13 cellular contexts compared by ENCODE assay signal in the genomic region with DNA sequence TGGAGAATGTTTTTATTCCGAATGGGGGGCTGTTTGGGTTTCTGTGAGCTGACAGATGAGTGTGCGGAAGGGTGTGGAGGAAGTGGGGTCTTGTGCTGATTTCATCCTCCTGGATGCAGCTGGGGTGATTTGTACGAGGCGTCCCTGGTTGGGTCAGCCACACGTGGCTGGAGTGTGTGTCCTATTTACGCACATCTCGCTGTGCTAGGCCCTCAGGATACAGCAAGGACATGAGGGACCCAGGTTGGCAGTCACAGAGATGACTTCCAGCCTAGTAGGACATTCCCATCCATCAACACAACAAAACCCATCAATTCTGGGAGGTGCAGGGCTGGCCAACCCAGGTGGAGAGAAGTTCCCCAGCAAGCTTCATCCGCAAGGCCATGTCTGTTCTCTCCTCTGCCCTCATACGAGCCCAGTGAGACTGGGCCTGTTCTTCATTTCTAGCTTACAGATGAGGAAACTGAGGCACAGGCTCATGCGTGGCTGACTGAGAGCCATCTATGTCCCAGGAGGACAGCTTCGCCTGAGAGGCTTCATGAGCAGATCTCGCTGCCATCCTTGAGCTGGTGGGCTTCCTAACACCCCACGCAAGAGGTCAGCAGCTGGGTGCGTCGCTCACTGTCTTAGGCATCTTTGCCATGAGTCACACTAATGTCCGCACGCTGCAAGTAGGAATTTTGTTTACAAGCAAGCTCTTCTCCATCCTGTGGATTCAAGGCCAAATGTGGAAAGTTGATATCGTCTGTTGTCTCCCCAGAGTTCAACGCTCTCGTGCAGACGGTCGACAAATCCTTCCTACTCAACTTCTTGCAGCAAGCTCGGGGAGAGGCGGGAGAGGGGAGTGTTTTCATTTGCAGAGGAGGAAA. TPM values are rescaled to one million over a fixed set of nuclear protein-coding genes. Genes with fewer than 3 reads are reported as not detected.
DNase-seq lines count a peak whose midpoint lies in the region; ATAC-seq and TF ChIP-seq lines count a peak whose summit lies in the region.
"Had no signal": no experiment of that assay in that cellular context is flagged by ENCODE, and none has a peak within 500 bp of the region (broad histone marks: within the 10 kb centered on the region; RNA-seq: fewer than 3 reads in every experiment).

No MANE protein-coding gene starts in this region.

- WGBS in esophagus muscularis mucosa = 77% methylated on average over 23 of the region's 24 CpGs

- ATAC-seq in CD8-positive, alpha-beta T cell = no peak
- ATAC-seq: body of pancreas, natural killer cell had no signal

- no peak for TF ChIP-seq EP300 in esophagus muscularis mucosa (IDR thresholded peaks at IDR 0.05)

- H3K9me3 Mint-ChIP-seq in CD8-positive, alpha-beta T cell = no peaks in the 10 kb centered on the region
- H3K9me3 Mint-ChIP-seq: natural killer cell had no signal

- H3K27me3 ChIP-seq in duodenal mucosa (ENCODE audit: control insufficient read depth in 1 of 2, insufficient read depth in 2 of 2, low read length in 2 of 2) (no peaks in the 10 kb centered on the region), esophagus muscularis mucosa (no peaks in the 10 kb centered on the region)
- no peaks in the 10 kb centered on the region for H3K27me3 ChIP-seq in CD8-positive, alpha-beta T cell (ENCODE audit: insufficient read depth, low read length)
- H3K27me3 ChIP-seq: body of pancreas had no signal

- no peak for TF ChIP-seq CTCF in esophagus muscularis mucosa (IDR thresholded peaks at IDR 0.05)
- TF ChIP-seq CTCF in CD8-positive, alpha-beta T cell (IDR thresholded peaks at IDR 0.05) = no peak

- H3K4me3 Mint-ChIP-seq in CD8-positive, alpha-beta T cell = no peak overlapping the region
- H3K4me3 Mint-ChIP-seq: natural killer cell had no signal

- CTCF ChIA-PET in CD8-positive, alpha-beta T cell (lab: Charles Lee) = interaction anchor here (1.0 to 1.4 kb wide), 2 partner anchors 15 to 102 kb away, joined by 3 to 4 read pairs; no protein-coding TSS in a partner anchor

- H3K36me3 ChIP-seq in duodenal mucosa (ENCODE audit: control insufficient read depth in 1 of 2, insufficient read depth in 2 of 2, low read length in 2 of 2) (peaks cover 25 to 41% of the 10 kb centered on the region in 2 donors), esophagus muscularis mucosa (peaks cover 0 to 11% (median 2%) of the 10 kb centered on the region in 4 donors)
- H3K36me3 ChIP-seq in CD8-positive, alpha-beta T cell (ENCODE audit: insufficient read depth, low read length) = no peaks in the 10 kb centered on the region
- H3K36me3 ChIP-seq: sigmoid colon had no signal

- no peaks in the 10 kb centered on the region for H3K4me1 Mint-ChIP-seq in CD8-positive, alpha-beta T cell (ENCODE audit: low read depth)

- TF ChIP-seq POLR2A in GM10847 (IDR thresholded peaks at IDR 0.05; ENCODE audit: extremely low read depth, insufficient read length) (peak; percentile 19), esophagus muscularis mucosa (IDR thresholded peaks at IDR 0.05; ENCODE audit: low read depth) (no peak)

- no peaks in the 10 kb centered on the region for H3K27me3 Mint-ChIP-seq in CD8-positive, alpha-beta T cell (ENCODE audit: low read depth)

- POLR2A ChIA-PET in CD8-positive, alpha-beta T cell (lab: Charles Lee) = interaction anchor here (1.0 kb wide), 1 partner anchor 11 kb away, joined by 3 read pairs; no protein-coding TSS in a partner anchor

- H3K4me1 ChIP-seq in duodenal mucosa (ENCODE audit: control insufficient read depth in 1 of 2, insufficient read depth in 2 of 2, low read length in 2 of 2) (peaks cover 3 to 12% of the 10 kb centered on the region in 2 donors), esophagus muscularis mucosa (peaks cover 0 to 24% (median 14%) of the 10 kb centered on the region in 4 donors)
- H3K4me1 ChIP-seq in CD8-positive, alpha-beta T cell (ENCODE audit: insufficient read depth, low read length) = no peaks in the 10 kb centered on the region
- H3K4me1 ChIP-seq: body of pancreas had no signal

- H3K27ac ChIP-seq in duodenal mucosa (ENCODE audit: low read depth, low read length) (peak overlapping the region; percentile 57), caudate nucleus (ENCODE audit: low read depth, low read length) (no peak overlapping the region), esophagus muscularis mucosa (replicated peaks in 1 of 4) (no peak overlapping the region)
- H3K27ac ChIP-seq in CD8-positive, alpha-beta T cell (ENCODE audit: low read depth, low read length) = no peak overlapping the region
- H3K27ac ChIP-seq: body of pancreas, sigmoid colon had no signal

- peaks cover 23% of the 10 kb centered on the region for H3K36me3 Mint-ChIP-seq in CD8-positive, alpha-beta T cell

- peak; percentile 25 for DNase-seq in LHCN-M2 (ENCODE audit: low read depth)
- DNase-seq in non-pigmented ciliary epithelial cell (ENCODE audit: low read depth) = peak; percentile 32
- no peak for DNase-seq in caudate nucleus (lab: John Stamatoyannopoulos, UW)
- no peak for DNase-seq in esophagus muscularis mucosa (ENCODE audit: extremely low spot score)
- DNase-seq in RKO (ENCODE audit: low spot score) = no peak
- no peak for DNase-seq in CD8-positive, alpha-beta T cell
- DNase-seq: body of pancreas, KG1, natural killer cell, NCI-H1930, sigmoid colon had no signal

- H3K4me3 ChIP-seq in duodenal mucosa (ENCODE audit: low read depth in 1 of 2, low read length in 2 of 2) = no peak overlapping the region
- H3K4me3 ChIP-seq in esophagus muscularis mucosa = no peak overlapping the region
- no peak overlapping the region for H3K4me3 ChIP-seq in CD8-positive, alpha-beta T cell (ENCODE audit: low read depth, low read length)
- H3K4me3 ChIP-seq: body of pancreas, sigmoid colon had no signal

- H3K9me3 ChIP-seq in duodenal mucosa (ENCODE audit: control insufficient read depth in 1 of 2, low read length in 2 of 2) (no peaks in the 10 kb centered on the region), esophagus muscularis mucosa (no peaks in the 10 kb centered on the region)
- no peaks in the 10 kb centered on the region for H3K9me3 ChIP-seq in CD8-positive, alpha-beta T cell (ENCODE audit: low read length)
- H3K9me3 ChIP-seq: body of pancreas, sigmoid colon had no signal

- no peak overlapping the region for H3K9ac ChIP-seq in duodenal mucosa (ENCODE audit: low read depth in 1 of 2, low read length in 2 of 2)

- no peak overlapping the region for H3K27ac Mint-ChIP-seq in CD8-positive, alpha-beta T cell
- H3K27ac Mint-ChIP-seq: natural killer cell had no signal

- intact Hi-C loops in esophagus muscularis mucosa (cut with DNase I) = no loop called here
- intact Hi-C loops in CD8-positive, alpha-beta T cell (cut with DNase I, micrococcal nuclease) = no loop called here

RNA-seq across cellular contexts. Expression of a gene that starts 24.4 kb away (rescaled TPM):
- total RNA-seq in LHCN-M2 (2014; rRNA removed) = not detected in 2 replicates
- polyA plus RNA-seq in LHCN-M2 (2012) = not detected
- total RNA-seq in esophagus muscularis mucosa = 10 to 100 TPM in 2 of 4 donors, 1 to 10 TPM in 2; 5.1 to 12.9 (median 10.4) TPM
- 10 to 100 TPM; 23.0 to 25.5 TPM for total RNA-seq in CD8-positive, alpha-beta T cell

Comparison
In these comparisons a context has a peak if more than half of its experiments do, and no peak if none do; other contexts are left out.
1. DNase-seq: peak in LHCN-M2 (single experiment) and non-pigmented ciliary epithelial cell (single experiment); none in caudate nucleus (0 of 61), esophagus muscularis mucosa (single experiment), RKO (single experiment) and CD8-positive, alpha-beta T cell (0 of 7).